In genomic region chr14:105023791-105024480, GRCh38 we compare ENCODE assay signal across 12 cellular contexts. TPM values are rescaled to one million over a fixed set of nuclear protein-coding genes. Genes with fewer than 3 reads are reported as not detected.
DNase-seq lines count a peak whose midpoint lies in the region; ATAC-seq and TF ChIP-seq lines count a peak whose summit lies in the region.
"Had no signal": no experiment of that assay in that cellular context is flagged by ENCODE, and none has a peak within 500 bp of the region (broad histone marks: within the 10 kb centered on the region; RNA-seq: fewer than 3 reads in every experiment).

No MANE protein-coding gene starts in this region.

- H3K9me3 Mint-ChIP-seq in activated CD4-positive, alpha-beta memory T cell treated with anti-CD3 and anti-CD28 coated beads, Interleukin-2, amount 10 ng/mL, durations not matched to agents 7 days and 5 days = peaks cover 2% of the 10 kb centered on the region
- H3K9me3 Mint-ChIP-seq: GM23338 had no signal

- intact Hi-C loops in OCI-LY7 (cut with micrococcal nuclease; ENCODE audit: unreplicated experiment) = loop anchor here (10.0 kb wide), 1 partner anchor 269 kb away; the partner anchor contains the start of gene SIVA1

- no peak overlapping the region for H3K27ac ChIP-seq in OCI-LY7 (ENCODE audit: low read depth, low read length, poor library complexity, severe bottlenecking)
- H3K27ac ChIP-seq: C4-2B, ovary had no signal

- H4K20me1 ChIP-seq in OCI-LY7 (ENCODE audit: insufficient read depth, low read length) = peaks cover 13% of the 10 kb centered on the region

- H3K4me1 ChIP-seq in OCI-LY7 (ENCODE audit: insufficient read depth, low read length, poor library complexity, severe bottlenecking) = peaks cover 37% of the 10 kb centered on the region

- POLR2A ChIA-PET in activated CD4-positive, alpha-beta memory T cell treated with anti-CD3 and anti-CD28 coated beads, Interleukin-2, amount 10 ng/mL, durations not matched to agents 7 days and 5 days (lab: Charles Lee) = interaction anchor here (3.6 kb wide), 1 partner anchor 37 kb away, joined by 18 read pairs; no protein-coding TSS in a partner anchor
- POLR2A ChIA-PET in OCI-LY7 (lab: Charles Lee) = interaction anchor here (0.9 kb wide), 1 partner anchor 10 kb away, joined by 3 read pairs; no protein-coding TSS in a partner anchor

- ATAC-seq in HG02981 (IDR thresholded peaks at IDR 0.05; ENCODE audit: unreplicated experiment) = no peak
- ATAC-seq in GM21576 (IDR thresholded peaks at IDR 0.05; ENCODE audit: unreplicated experiment) = no peak
- ATAC-seq: GM23338 had no signal

- H3K4me3 ChIP-seq in GM12865 (ENCODE audit: low read depth, low read length) (peak overlapping the region; percentile 27), fibroblast of villous mesenchyme (ENCODE audit: low read depth, low read length) (no peak overlapping the region), OCI-LY7 (ENCODE audit: low read depth, low read length, poor library complexity, severe bottlenecking) (no peak overlapping the region)
- H3K4me3 ChIP-seq: GM23338, ovary had no signal

- no peak overlapping the region for H2AFZ ChIP-seq in OCI-LY7 (ENCODE audit: low read length)
- H2AFZ ChIP-seq: GM23338 had no signal

- peak overlapping the region; percentile 27 for H3K27ac Mint-ChIP-seq in activated CD4-positive, alpha-beta memory T cell treated with anti-CD3 and anti-CD28 coated beads, Interleukin-2, amount 10 ng/mL, durations not matched to agents 7 days and 5 days
- H3K27ac Mint-ChIP-seq: GM23338 had no signal

- CTCF ChIA-PET in activated CD4-positive, alpha-beta memory T cell treated with anti-CD3 and anti-CD28 coated beads, Interleukin-2, amount 10 ng/mL, durations not matched to agents 7 days and 5 days (lab: Charles Lee) = interaction anchor here (2.5 kb wide), 1 partner anchor 38 kb away, joined by 5 read pairs; the partner anchor contains the start of gene CLBA1
- CTCF ChIA-PET in OCI-LY7 (lab: Charles Lee; ENCODE audit: unreplicated experiment) = no interaction called here

- H3K9me2 ChIP-seq in OCI-LY7 (ENCODE audit: insufficient read depth, low read length) = no peaks in the 10 kb centered on the region

- H3K79me2 ChIP-seq in OCI-LY7 (ENCODE audit: insufficient read depth, low read depth, low read length) = peaks cover 34% of the 10 kb centered on the region

- no peak overlapping the region for H3K4me3 Mint-ChIP-seq in activated CD4-positive, alpha-beta memory T cell treated with anti-CD3 and anti-CD28 coated beads, Interleukin-2, amount 10 ng/mL, durations not matched to agents 7 days and 5 days

- peak; percentile 57 for DNase-seq in A172 (ENCODE audit: low spot score)
- no peak for DNase-seq in GM12865 (ENCODE audit: low read depth)
- DNase-seq in activated CD4-positive, alpha-beta memory T cell treated with anti-CD3 and anti-CD28 coated beads, Interleukin-2, amount 10 ng/mL, durations not matched to agents 7 days and 5 days = no peak
- peak; percentile 45 for DNase-seq in fibroblast of villous mesenchyme (ENCODE audit: low read depth)
- DNase-seq in OCI-LY7 (ENCODE audit: low spot score) = no peak
- no peak for DNase-seq in nucleus accumbens (lab: John Stamatoyannopoulos, UW)
- DNase-seq: NCI-H1436, ovary had no signal

- no peaks in the 10 kb centered on the region for H3K27me3 Mint-ChIP-seq in activated CD4-positive, alpha-beta memory T cell treated with anti-CD3 and anti-CD28 coated beads, Interleukin-2, amount 10 ng/mL, durations not matched to agents 7 days and 5 days

- no peak for TF ChIP-seq CTCF in GM12865 (IDR thresholded peaks at IDR 0.05; ENCODE audit: insufficient read depth, low read depth, low read length, missing control alignments)
- no peak for TF ChIP-seq CTCF in fibroblast of villous mesenchyme (IDR thresholded peaks at IDR 0.05; ENCODE audit: insufficient read depth, low read depth, low read length)
- no peak for TF ChIP-seq CTCF in OCI-LY7 (conservative IDR thresholded peaks at IDR 0.05; ENCODE audit: low read length)

- H3K9me3 ChIP-seq in OCI-LY7 (ENCODE audit: low read length) = no peaks in the 10 kb centered on the region
- H3K9me3 ChIP-seq: ovary had no signal

- peaks cover 18% of the 10 kb centered on the region for H3K36me3 ChIP-seq in OCI-LY7 (ENCODE audit: insufficient read depth, low read length)
- H3K36me3 ChIP-seq: ovary had no signal

- no TSS peak for BruUV-seq in OCI-LY7 (replicated peaks; lab: Mats Ljungman, UMichigan)

- peaks cover 67% of the 10 kb centered on the region for H3K4me1 Mint-ChIP-seq in activated CD4-positive, alpha-beta memory T cell treated with anti-CD3 and anti-CD28 coated beads, Interleukin-2, amount 10 ng/mL, durations not matched to agents 7 days and 5 days

- H3K36me3 Mint-ChIP-seq in activated CD4-positive, alpha-beta memory T cell treated with anti-CD3 and anti-CD28 coated beads, Interleukin-2, amount 10 ng/mL, durations not matched to agents 7 days and 5 days (ENCODE audit: low read depth) = peaks cover 31% of the 10 kb centered on the region

- H3K4me2 ChIP-seq in OCI-LY7 (ENCODE audit: low read length) = no peak overlapping the region
- H3K4me2 ChIP-seq: GM23338 had no signal

RNA-seq across cellular contexts. Expression of gene CDCA4, which starts 3.1 kb away (rescaled TPM):
- 37.2 and 40.4 TPM in 2 replicates for total RNA-seq in A172 (2014; rRNA removed; shearing (Covaris generic))
- 10 to 100 TPM; 57.1 to 57.5 TPM for total RNA-seq in activated CD4-positive, alpha-beta memory T cell treated with anti-CD3 and anti-CD28 coated beads, Interleukin-2, amount 10 ng/mL, durations not matched to agents 7 days and 5 days
- 22.2 and 22.5 TPM in 2 replicates for total RNA-seq in fibroblast of villous mesenchyme
- 109 and 110 TPM in 2 replicates for total RNA-seq in OCI-LY7 (2014; rRNA removed; shearing (Covaris generic))
- total RNA-seq in OCI-LY7 (2022) = 74.0 and 79.5 TPM in 2 replicates

RNA-seq across cellular contexts. Expression of gene CLBA1, which starts 38.3 kb away (rescaled TPM):
- 9.9 and 11.1 TPM in 2 replicates for total RNA-seq in A172 (2014; rRNA removed; shearing (Covaris generic))
- total RNA-seq in activated CD4-positive, alpha-beta memory T cell treated with anti-CD3 and anti-CD28 coated beads, Interleukin-2, amount 10 ng/mL, durations not matched to agents 7 days and 5 days = under 1 TPM; 0.38 to 0.68 TPM
- 5.8 and 6.9 TPM in 2 replicates for total RNA-seq in fibroblast of villous mesenchyme
- 0.08 and 0.82 TPM in 2 replicates for total RNA-seq in OCI-LY7 (2014; rRNA removed; shearing (Covaris generic))
- 1.2 TPM in 1 of 2 replicates, not detected in the other for total RNA-seq in OCI-LY7 (2022)

RNA-seq across cellular contexts. Expression of gene GPR132, which starts 41.3 kb away (rescaled TPM):
- 0.19 TPM in 1 of 2 replicates, not detected in the other for total RNA-seq in A172 (2014; rRNA removed; shearing (Covaris generic))
- 10 to 100 TPM; 51.2 to 51.4 TPM for total RNA-seq in activated CD4-positive, alpha-beta memory T cell treated with anti-CD3 and anti-CD28 coated beads, Interleukin-2, amount 10 ng/mL, durations not matched to agents 7 days and 5 days
- total RNA-seq in fibroblast of villous mesenchyme (under 0.01 TPM in 1 of 2 replicates, not detected in the other), OCI-LY7 (2022) (1.9 and 3.0 TPM in 2 replicates)
- total RNA-seq in OCI-LY7 (2014; rRNA removed; shearing (Covaris generic)) = 0.10 and 1.0 TPM in 2 replicates

RNA-seq across cellular contexts. Expression of gene AHNAK2, which starts 45.8 kb away (rescaled TPM):
- total RNA-seq in A172 (2014; rRNA removed; shearing (Covaris generic)) = 162 and 191 TPM in 2 replicates
- total RNA-seq in activated CD4-positive, alpha-beta memory T cell treated with anti-CD3 and anti-CD28 coated beads, Interleukin-2, amount 10 ng/mL, durations not matched to agents 7 days and 5 days = not detected
- 32.2 and 32.4 TPM in 2 replicates for total RNA-seq in fibroblast of villous mesenchyme
- 0.21 TPM in 1 of 2 replicates, not detected in the other for total RNA-seq in OCI-LY7 (2014; rRNA removed; shearing (Covaris generic))
- total RNA-seq in OCI-LY7 (2022) = 0.09 and 0.61 TPM in 2 replicates

Comparison
In these comparisons a context has a peak if more than half of its experiments do, and no peak if none do; other contexts are left out.
1. DNase-seq: peak in A172 (single experiment) and fibroblast of villous mesenchyme (single experiment); none in GM12865 (single experiment), activated CD4-positive, alpha-beta memory T cell treated with anti-CD3 and anti-CD28 coated beads, Interleukin-2, amount 10 ng/mL, durations not matched to agents 7 days and 5 days (single experiment), OCI-LY7 (single experiment) and nucleus accumbens (0 of 56).
2. RNA of gene GPR132, which starts 41.3 kb away (total RNA-seq): 51.2 to 51.4 TPM in activated CD4-positive, alpha-beta memory T cell treated with anti-CD3 and anti-CD28 coated beads, Interleukin-2, amount 10 ng/mL, durations not matched to agents 7 days and 5 days; 0.10 to 3.0 TPM in OCI-LY7, 0.19 TPM in A172 and under 0.01 TPM in fibroblast of villous mesenchyme; every median in the first group is over 10 times any median in the second.